In genomic region chr1:171434717-171435346, GRCh38 we compare ENCODE assay signal across 9 cellular contexts. TPM values are rescaled to one million over a fixed set of nuclear protein-coding genes. Genes with fewer than 3 reads are reported as not detected.
DNase-seq lines count a peak whose midpoint lies in the region; ATAC-seq and TF ChIP-seq lines count a peak whose summit lies in the region.
"Had no signal": no experiment of that assay in that cellular context is flagged by ENCODE, and none has a peak within 500 bp of the region (broad histone marks: within the 10 kb centered on the region; RNA-seq: fewer than 3 reads in every experiment).

No MANE protein-coding gene starts in this region.

- H3K9me3 Mint-ChIP-seq in MCF 10A (ENCODE audit: unreplicated experiment) (no peaks in the 10 kb centered on the region), neural crest cell (peaks cover 3% of the 10 kb centered on the region)

- H3K36me3 Mint-ChIP-seq in MCF 10A (ENCODE audit: insufficient read depth, unreplicated experiment) (no peaks in the 10 kb centered on the region), neural crest cell (ENCODE audit: low read depth) (no peaks in the 10 kb centered on the region)

- BruUV-seq in MCF 10A (replicated peaks; lab: Mats Ljungman, UMichigan): TSS peak; percentile 100

- no peak for TF ChIP-seq CTCF in MCF 10A (IDR thresholded peaks at IDR 0.05; ENCODE audit: unreplicated experiment)
- no peak for TF ChIP-seq CTCF in neural crest cell (conservative IDR thresholded peaks at IDR 0.05)

- H3K4me3 Mint-ChIP-seq in MCF 10A (ENCODE audit: unreplicated experiment) (peak overlapping the region; percentile 58), neural crest cell (no peak overlapping the region)

- peak overlapping the region; percentile 78 for H3K27ac Mint-ChIP-seq in MCF 10A (ENCODE audit: low read depth, unreplicated experiment)
- H3K27ac Mint-ChIP-seq in neural crest cell (ENCODE audit: unreplicated experiment): peak overlapping the region; percentile 39

- H3K4me1 Mint-ChIP-seq in MCF 10A (ENCODE audit: insufficient read depth, unreplicated experiment): peaks cover 31% of the 10 kb centered on the region
- H3K4me1 Mint-ChIP-seq in neural crest cell: peaks cover 8% of the 10 kb centered on the region

- intact Hi-C loops in MCF 10A (cut with micrococcal nuclease): loop anchor here (2.0 to 10.0 kb wide), 2 partner anchors 50 to 120 kb away; partner anchors contain the start of genes FMO4 and PRRC2C

- H3K27me3 Mint-ChIP-seq in MCF 10A (ENCODE audit: insufficient read depth, unreplicated experiment): no peaks in the 10 kb centered on the region
- H3K27me3 Mint-ChIP-seq in neural crest cell (ENCODE audit: low read depth): no peaks in the 10 kb centered on the region

- POLR2A ChIA-PET in MCF 10A (lab: Yijun Ruan, JAX): interaction anchor here (0.6 to 1.7 kb wide), 7 partner anchors 8 to 183 kb away, joined by 3 to 9 read pairs (median 3); partner anchors contain the start of genes FMO4 and PRRC2C

- ATAC-seq in HG02852 (IDR thresholded peaks at IDR 0.05; ENCODE audit: unreplicated experiment) (no peak), GM21526 (IDR thresholded peaks at IDR 0.05; ENCODE audit: low FRiP score, unreplicated experiment) (no peak), HG02884 (IDR thresholded peaks at IDR 0.05; ENCODE audit: unreplicated experiment) (no peak), GM21528 (IDR thresholded peaks at IDR 0.05; ENCODE audit: low FRiP score, unreplicated experiment) (no peak)

- CTCF ChIA-PET in MCF 10A (lab: Yijun Ruan, JAX): interaction anchor here (5.6 kb wide), 1 partner anchor 51 kb away, joined by 33 read pairs; the partner anchor contains the start of gene PRRC2C

- DNase-seq in EL: peak; percentile 88
- peak; percentile 45 for DNase-seq in NCI-H226
- DNase-seq in MCF 10A (ENCODE audit: unreplicated experiment): peak; percentile 96
- no peak for DNase-seq in neural crest cell (ENCODE audit: low read depth, low spot score)
- DNase-seq: lower lobe of right lung had no signal

RNA-seq across cellular contexts. Expression of gene PRRC2C, which starts 50.5 kb away (rescaled TPM):
- 296 and 298 TPM in 2 replicates for total RNA-seq in MCF 10A (2022)
- 218 and 241 TPM in 2 replicates for total RNA-seq in neural crest cell
